In genomic region chr6:138107752-138108592, GRCh38 we compare ENCODE assay signal across 7 cellular contexts. TPM values are rescaled to one million over a fixed set of nuclear protein-coding genes. Genes with fewer than 3 reads are reported as not detected.
DNase-seq lines count a peak whose midpoint lies in the region; ATAC-seq lines count a peak whose summit lies in the region.

No MANE protein-coding gene starts in this region.

- H3K27me3 ChIP-seq in SJCRH30 (no peaks in the 10 kb centered on the region), endocrine pancreas (ENCODE audit: control insufficient read depth, insufficient read depth, low read length) (no peaks in the 10 kb centered on the region), mucosa of rectum (ENCODE audit: control insufficient read depth in 2 of 2, insufficient read depth in 2 of 2, low read length in 2 of 2) (peaks cover 0 to 2% of the 10 kb centered on the region in 2 donors)

- H3K4me1 ChIP-seq in SJCRH30 (0 out of 2 replicates have a peak, but pooled peaks cover 2% of the 10 kb centered on the region), endocrine pancreas (ENCODE audit: control insufficient read depth, insufficient read depth, low read length) (no peaks in the 10 kb centered on the region), mucosa of rectum (ENCODE audit: control insufficient read depth in 2 of 2, insufficient read depth in 2 of 2, low read length in 2 of 2) (peaks cover 8 to 18% of the 10 kb centered on the region in 2 donors)

- H3K36me3 ChIP-seq in SJCRH30 (no peaks in the 10 kb centered on the region), endocrine pancreas (ENCODE audit: control insufficient read depth, insufficient read depth, low read length) (no peaks in the 10 kb centered on the region), mucosa of rectum (ENCODE audit: control insufficient read depth in 2 of 2, insufficient read depth in 2 of 2, low read length in 2 of 2) (no peaks in the 10 kb centered on the region)

- peak overlapping the region; percentile 92 for H3K4me3 ChIP-seq in SJCRH30
- peak overlapping the region; percentile 82 for H3K4me3 ChIP-seq in endocrine pancreas (ENCODE audit: control insufficient read depth, insufficient read depth, low read length)
- H3K4me3 ChIP-seq in mucosa of rectum (ENCODE audit: low read length in 2 of 2): peak overlapping the region; percentile 74 to 84

- DNase-seq in SJCRH30: no peak
- no peak for DNase-seq in NCI-H446 (lab: John Stamatoyannopoulos, UW)

- H3K9ac ChIP-seq in endocrine pancreas (ENCODE audit: control insufficient read depth, insufficient read depth, low read length): peak overlapping the region; percentile 84
- peak overlapping the region; percentile 82 to 95 for H3K9ac ChIP-seq in mucosa of rectum (ENCODE audit: low read depth in 1 of 2, low read length in 2 of 2)

- H3K9me3 ChIP-seq in SJCRH30 (replicated peaks) (no peaks in the 10 kb centered on the region), endocrine pancreas (ENCODE audit: control insufficient read depth, low read length) (no peaks in the 10 kb centered on the region), mucosa of rectum (ENCODE audit: control insufficient read depth in 2 of 2, low read length in 2 of 2) (no peaks in the 10 kb centered on the region)

- H3K27ac ChIP-seq in SJCRH30: no peak overlapping the region
- H3K27ac ChIP-seq in mucosa of rectum (ENCODE audit: low read depth in 2 of 2, low read length in 2 of 2): peak overlapping the region; percentile 91 to 98

- ATAC-seq in GM18498 (IDR thresholded peaks at IDR 0.05; ENCODE audit: unreplicated experiment) (peak; percentile 19), HG03045 (IDR thresholded peaks at IDR 0.05; ENCODE audit: unreplicated experiment) (peak; percentile 24), GM18517 (IDR thresholded peaks at IDR 0.05; ENCODE audit: unreplicated experiment) (no peak)

RNA-seq across cellular contexts. Expression of gene PERP, which starts 0.8 kb away (rescaled TPM):
- 5.4 and 5.7 TPM in 2 replicates for total RNA-seq in SJCRH30 (2014; rRNA removed; shearing (Covaris generic))

RNA-seq across cellular contexts. Expression of gene ARFGEF3, which starts 53.8 kb away (rescaled TPM):
- 8.8 and 9.3 TPM in 2 replicates for total RNA-seq in SJCRH30 (2014; rRNA removed; shearing (Covaris generic))
